ENCODE assay signal across 16 cellular contexts in genomic region chr6:161367472-161367871, GRCh38.
"Had no signal": no experiment of that assay in that cellular context is flagged by ENCODE, and none has a peak within 500 bp of the region (broad histone marks: within the 10 kb centered on the region; RNA-seq: fewer than 3 reads in every experiment).

No MANE protein-coding gene starts in this region.

- H3K27ac ChIP-seq: body of pancreas, esophagus muscularis mucosa, lower lobe of right lung, parathyroid adenoma, upper lobe of left lung had no signal

- H3K9me3 ChIP-seq: body of pancreas, lower lobe of right lung had no signal

- DNase-seq: activated CD4-positive, alpha-beta T cell treated with anti-CD3 and anti-CD28 coated beads for 48 hours; activated CD4-positive, CD25-positive, alpha-beta regulatory T cell; activated CD8-positive, alpha-beta T cell treated with anti-CD3 and anti-CD28 coated beads for 36 hours; activated naive CD4-positive, alpha-beta T cell treated with Interleukin-2 at 50 U/mL for 16 hours; activated naive CD8-positive, alpha-beta T cell treated with anti-CD3 and anti-CD28 coated beads, Interleukin-2, amount 10 ng/mL, durations not matched to agents 7 days and 5 days; activated T-cell treated with anti-CD3 and anti-CD28 coated beads, Interleukin-2, amount 50 U/mL, for 1 hour; body of pancreas; lower lobe of right lung; right cardiac atrium; stimulated activated CD4-positive, alpha-beta T cell treated with anti-CD3 and anti-CD28 coated beads, Interleukin-4, amount 100 ng/mL, for 1 hour; stimulated activated naive CD8-positive, alpha-beta T cell treated with anti-CD3 and anti-CD28 coated beads, Interleukin-15, amount 100 ng/mL, for 72 hours; T1000 had no signal

- H3K4me3 ChIP-seq: body of pancreas, esophagus muscularis mucosa, lower lobe of right lung, smooth muscle cell, upper lobe of left lung had no signal

- H3K4me1 ChIP-seq: body of pancreas, esophagus muscularis mucosa, lower lobe of right lung, parathyroid adenoma, upper lobe of left lung had no signal

- H3K27me3 ChIP-seq: body of pancreas, esophagus muscularis mucosa, upper lobe of left lung had no signal

- H3K36me3 ChIP-seq: esophagus muscularis mucosa, lower lobe of right lung, upper lobe of left lung had no signal
